In the genomic region with DNA sequence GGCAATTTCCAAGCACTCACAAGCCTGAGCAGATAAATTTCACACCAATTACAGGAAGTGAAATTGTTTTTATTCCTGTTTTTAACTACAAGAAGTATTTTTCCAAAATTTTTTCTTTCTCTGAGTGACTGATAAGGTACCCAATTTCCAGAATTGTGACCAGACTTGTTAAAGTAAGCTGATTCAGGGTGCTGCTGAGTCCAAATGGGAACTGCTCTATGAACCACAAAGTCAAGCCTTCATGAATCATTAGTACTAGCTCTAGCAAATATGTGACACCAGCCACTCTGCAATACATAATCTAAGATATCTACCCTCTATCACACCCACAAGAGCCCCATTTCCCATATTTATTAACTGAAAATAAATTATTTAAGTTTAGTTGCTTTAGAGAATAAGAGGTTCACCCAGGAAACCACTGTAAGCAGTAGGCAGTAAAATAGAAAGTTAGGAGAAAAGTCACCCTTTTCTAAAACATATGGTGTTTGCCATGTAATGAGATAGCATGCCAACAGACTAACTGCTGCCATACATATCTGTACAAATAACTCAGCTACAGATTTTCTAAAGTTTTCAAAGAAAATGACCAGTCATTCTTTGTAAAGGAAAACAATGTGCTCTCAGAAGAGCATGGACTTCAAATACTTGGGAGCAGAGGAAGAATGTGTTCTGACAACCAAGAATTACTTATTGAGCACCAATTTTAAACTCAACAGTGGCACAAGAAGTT, we compare ENCODE assay signal across 23 cellular contexts. TPM values are rescaled to one million over a fixed set of nuclear protein-coding genes. Genes with fewer than 3 reads are reported as not detected.
"Had no signal": no experiment of that assay in that cellular context is flagged by ENCODE, and none has a peak within 500 bp of the region (broad histone marks: within the 10 kb centered on the region; RNA-seq: fewer than 3 reads in every experiment).

No MANE protein-coding gene starts in this region.

- H2AFZ ChIP-seq: parathyroid adenoma had no signal

- H3K36me3 Mint-ChIP-seq: activated naive CD8-positive, alpha-beta T cell treated with anti-CD3 and anti-CD28 coated beads for 36 hours; natural killer cell had no signal

- H3K9me3 Mint-ChIP-seq: activated naive CD8-positive, alpha-beta T cell treated with anti-CD3 and anti-CD28 coated beads for 36 hours; activated T-helper 1 cell treated with anti-CD3 and anti-CD28 coated beads, Interleukin-12 subunit alpha, Interleukin-12 subunit beta, Interleukin-2, Interleukin-4 antibody, amounts not matched to agents 30 ng/mL and 10 ng/mL and 1 ng/mL, durations not matched to agents 14 hours and 24 hours and 36 hours; endodermal cell; natural killer cell; T-helper 2 cell treated with Interferon-gamma antibody and Interleukin-4, amounts not matched to agents 5 μg/mL and 100 μg/mL, for 36 hours had no signal

- H3K4me3 ChIP-seq: dorsolateral prefrontal cortex, tibial artery, vagina had no signal

- H3K4me1 ChIP-seq: parathyroid adenoma, tibial artery, vagina had no signal

- H3K4me1 Mint-ChIP-seq: activated naive CD8-positive, alpha-beta T cell treated with anti-CD3 and anti-CD28 coated beads for 36 hours; endodermal cell; natural killer cell had no signal

- H3K4me3 Mint-ChIP-seq: activated naive CD8-positive, alpha-beta T cell treated with anti-CD3 and anti-CD28 coated beads for 36 hours; activated T-helper 1 cell treated with anti-CD3 and anti-CD28 coated beads, Interleukin-12 subunit alpha, Interleukin-12 subunit beta, Interleukin-2, Interleukin-4 antibody, amounts not matched to agents 30 ng/mL and 10 ng/mL and 1 ng/mL, durations not matched to agents 14 hours and 24 hours and 36 hours; endodermal cell; natural killer cell; T-helper 2 cell treated with Interferon-gamma antibody and Interleukin-4, amounts not matched to agents 5 μg/mL and 100 μg/mL, for 36 hours had no signal

- H3K9ac ChIP-seq: parathyroid adenoma had no signal

- DNase-seq: activated CD4-positive, alpha-beta T cell treated with anti-CD3 and anti-CD28 coated beads, Interleukin-2, amount 50 U/mL, for 1 hour; activated CD4-positive, CD25-positive, alpha-beta regulatory T cell; activated naive CD8-positive, alpha-beta T cell treated with anti-CD3 and anti-CD28 coated beads for 36 hours; anterior cingulate cortex; dorsolateral prefrontal cortex; endodermal cell; erythroblast; glutamatergic neuron; hypothalamus; left ventricle myocardium superior; mesenchymal stem cell; natural killer cell; retina; stimulated activated CD4-positive, alpha-beta T cell treated with anti-CD3 and anti-CD28 coated beads, Interleukin-4, amount 100 ng/mL, for 24 hours; stimulated activated naive CD4-positive, alpha-beta T cell; tibial artery had no signal

- H3K79me2 ChIP-seq: parathyroid adenoma had no signal

- H3K27me3 ChIP-seq: dorsolateral prefrontal cortex, neutrophil, tibial artery, vagina had no signal

- H3K27ac ChIP-seq: dorsolateral prefrontal cortex, neutrophil, parathyroid adenoma, tibial artery, vagina had no signal

- H3K36me3 ChIP-seq: neutrophil, tibial artery, vagina had no signal

- H3K9me3 ChIP-seq: neutrophil, tibial artery, vagina had no signal

- H3K27ac Mint-ChIP-seq: activated naive CD8-positive, alpha-beta T cell treated with anti-CD3 and anti-CD28 coated beads for 36 hours; activated T-helper 1 cell treated with anti-CD3 and anti-CD28 coated beads, Interleukin-12 subunit alpha, Interleukin-12 subunit beta, Interleukin-2, Interleukin-4 antibody, amounts not matched to agents 30 ng/mL and 10 ng/mL and 1 ng/mL, durations not matched to agents 14 hours and 24 hours and 36 hours; endodermal cell; natural killer cell; T-helper 2 cell treated with Interferon-gamma antibody and Interleukin-4, amounts not matched to agents 5 μg/mL and 100 μg/mL, for 36 hours had no signal

- H3K27me3 Mint-ChIP-seq: activated naive CD8-positive, alpha-beta T cell treated with anti-CD3 and anti-CD28 coated beads for 36 hours had no signal

RNA-seq across cellular contexts. Expression of a gene that starts 43.1 kb away (rescaled TPM):
- total RNA-seq: activated CD8-positive, alpha-beta memory T cell treated with anti-CD3 and anti-CD28 coated beads for 36 hours; activated naive CD8-positive, alpha-beta T cell treated with anti-CD3 and anti-CD28 coated beads for 36 hours; activated T-helper 1 cell treated with anti-CD3 and anti-CD28 coated beads, Interleukin-12 subunit alpha, Interleukin-12 subunit beta, Interleukin-2, Interleukin-4 antibody, amounts not matched to agents 30 ng/mL and 10 ng/mL and 1 ng/mL, durations not matched to agents 14 hours and 24 hours and 36 hours; endodermal cell; kidney epithelial cell; left ventricle myocardium superior; vagina had no signal
